Comparison of ENCODE assay signal across 8 cellular contexts in genomic region chr10:132330486-132330833, GRCh38.
DNase-seq lines count a peak whose midpoint lies in the region; ATAC-seq and TF ChIP-seq lines count a peak whose summit lies in the region.

No MANE protein-coding gene starts in this region.

- H3K36me3 ChIP-seq in rectal smooth muscle tissue (ENCODE audit: control insufficient read depth, insufficient read depth, low read length) = no peaks in the 10 kb centered on the region

- TF ChIP-seq CTCF in GM12864 (IDR thresholded peaks at IDR 0.05; ENCODE audit: low read depth, low read length, missing control alignments) (no peak), epithelial cell of esophagus (IDR thresholded peaks at IDR 0.05; ENCODE audit: insufficient read depth, low read depth, low read length, missing control alignments) (no peak)

- H3K9ac ChIP-seq in rectal smooth muscle tissue (ENCODE audit: low read length) = no peak overlapping the region

- ATAC-seq in HG03565 (IDR thresholded peaks at IDR 0.05; ENCODE audit: unreplicated experiment) = no peak

- peaks cover 4% of the 10 kb centered on the region for H3K4me1 ChIP-seq in rectal smooth muscle tissue (ENCODE audit: control insufficient read depth, insufficient read depth, low read length)

- no peaks in the 10 kb centered on the region for H3K27me3 ChIP-seq in rectal smooth muscle tissue (ENCODE audit: control insufficient read depth, insufficient read depth, low read length)

- DNase-seq in GM12864 (ENCODE audit: low read depth) (no peak), RKO (ENCODE audit: low spot score) (peak; percentile 21), epithelial cell of esophagus (ENCODE audit: low read depth) (no peak), AG20443 (ENCODE audit: low spot score) (no peak), hypothalamus (lab: John Stamatoyannopoulos, UW) (no peak), retina (no peak)

- H3K4me3 ChIP-seq in GM12864 (ENCODE audit: low read depth, low read length) = peak overlapping the region; percentile 99
- peak overlapping the region; percentile 92 for H3K4me3 ChIP-seq in epithelial cell of esophagus (ENCODE audit: low read length)
- peak overlapping the region; percentile 22 for H3K4me3 ChIP-seq in rectal smooth muscle tissue (ENCODE audit: low read length)

- no peak overlapping the region for H3K27ac ChIP-seq in rectal smooth muscle tissue (ENCODE audit: low read depth, low read length)

Comparison
In these comparisons a context has a peak if more than half of its experiments do, and no peak if none do; other contexts are left out.
1. H3K4me3 ChIP-seq: peak in every context shown above with its lines; median percentile 99 in GM12864; 92 in epithelial cell of esophagus; 22 in rectal smooth muscle tissue.